8 cellular contexts compared by ENCODE assay signal in genomic region chr3:46276497-46277099, GRCh38. TPM values are rescaled to one million over a fixed set of nuclear protein-coding genes. Genes with fewer than 3 reads are reported as not detected.
DNase-seq lines count a peak whose midpoint lies in the region; ATAC-seq and TF ChIP-seq lines count a peak whose summit lies in the region.

No MANE protein-coding gene starts in this region.

- no peak overlapping the region for H3K27ac ChIP-seq in lung (ENCODE audit: low read depth in 1 of 2, low read length in 1 of 2)

- H3K36me3 ChIP-seq in lung (ENCODE audit: control insufficient read depth in 2 of 2, insufficient read depth in 2 of 2, low read length in 2 of 2) = no peaks in the 10 kb centered on the region

- DNase-seq in HK-2 (ENCODE audit: unreplicated experiment) (peak; percentile 1), UCSD-AML1 (lab: John Stamatoyannopoulos, UW; ENCODE audit: unreplicated experiment) (peak; percentile 67), T47D (ENCODE audit: low read depth in 1 of 2, low spot score in 1 of 2) (peak; percentile 12 to 61), lung (ENCODE audit: low spot score) (peak; percentile 73), OCI-M2 (lab: John Stamatoyannopoulos, UW; ENCODE audit: unreplicated experiment) (no peak), NCI-H524 treated with DMSO at 0.1 percent for 48 hours (lab: John Stamatoyannopoulos, UW) (no peak)
- DNase-seq in stimulated activated CD8-positive, alpha-beta memory T cell treated with anti-CD3 and anti-CD28 coated beads, Interleukin-7, amount 100 ng/mL, for 4 hours (ENCODE audit: low read depth in 2 of 2) = peak; percentile 63 to 65

- WGBS in lung, 2 donors = 44 to 48% methylated on average over 9 of the region's 9 CpGs

- no peak overlapping the region for H3K4me3 ChIP-seq in lung

- no peaks in the 10 kb centered on the region for H3K27me3 ChIP-seq in lung (ENCODE audit: control insufficient read depth, insufficient read depth)

- no peaks in the 10 kb centered on the region for H3K9me3 ChIP-seq in lung (ENCODE audit: control insufficient read depth in 2 of 2, insufficient read depth in 1 of 2, low read length in 1 of 2)

- in situ Hi-C loops in T47D (cut with HindIII; ENCODE audit: low pct_unique_long_range_greater_than_20kb, low sequenced_read_pairs) = no loop called here

- TF ChIP-seq CTCF in GM12872 (IDR thresholded peaks at IDR 0.05; ENCODE audit: insufficient read depth, low read depth, low read length) (peak; percentile 91), lung (IDR thresholded peaks at IDR 0.05; ENCODE audit: control extremely low read depth, extremely low read depth) (peak; percentile 74)

- ATAC-seq in lung (ENCODE audit: insufficient read depth, low FRiP score) = peak; percentile 82

- no peaks in the 10 kb centered on the region for H3K4me1 ChIP-seq in lung (ENCODE audit: control insufficient read depth in 2 of 2, insufficient read depth in 2 of 2, low read length in 2 of 2)

RNA-seq across cellular contexts. Expression of gene CCR3, which starts 34.3 kb away (rescaled TPM):
- under 1 TPM; 0.15 to 0.88 TPM for total RNA-seq in lung
- under 1 TPM in 1 of 2 donors, not detected in 1; 0.31 TPM for polyA plus RNA-seq in lung

Comparison
In these comparisons a context has a peak if more than half of its experiments do, and no peak if none do; other contexts are left out.
1. DNase-seq: peak in HK-2 (single experiment), UCSD-AML1 (single experiment), T47D (2 of 2), lung (single experiment) and stimulated activated CD8-positive, alpha-beta memory T cell treated with anti-CD3 and anti-CD28 coated beads, Interleukin-7, amount 100 ng/mL, for 4 hours (2 of 2); none in OCI-M2 (single experiment) and NCI-H524 treated with DMSO at 0.1 percent for 48 hours (single experiment).